Comparison of ENCODE assay signal across 12 cellular contexts in the genomic region with DNA sequence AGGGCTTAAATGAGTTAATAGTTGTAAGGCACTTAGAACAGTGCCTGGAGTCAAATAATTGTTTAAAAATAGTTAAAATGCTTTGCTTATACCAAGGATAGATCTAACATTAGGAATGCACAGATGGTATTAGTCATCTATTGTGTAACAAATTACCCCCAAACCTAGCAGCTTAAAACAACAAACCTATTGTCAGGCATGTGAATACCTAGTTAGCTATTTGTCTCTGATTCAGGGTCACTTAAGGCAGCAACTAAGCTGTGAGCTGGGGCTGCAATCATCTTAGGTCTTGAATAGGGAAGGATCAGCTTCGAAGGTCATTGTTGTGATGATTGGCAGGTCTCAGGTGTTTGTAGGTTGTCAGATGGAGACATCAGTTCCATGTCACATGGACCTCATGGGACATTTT. TPM values are rescaled to one million over a fixed set of nuclear protein-coding genes. Genes with fewer than 3 reads are reported as not detected.
DNase-seq lines count a peak whose midpoint lies in the region; ATAC-seq and TF ChIP-seq lines count a peak whose summit lies in the region.
"Had no signal": no experiment of that assay in that cellular context is flagged by ENCODE, and none has a peak within 500 bp of the region (broad histone marks: within the 10 kb centered on the region; RNA-seq: fewer than 3 reads in every experiment).

No MANE protein-coding gene starts in this region.

- H3K4me1 ChIP-seq in hepatocyte (ENCODE audit: insufficient read depth) (no peaks in the 10 kb centered on the region), upper lobe of left lung (no peaks in the 10 kb centered on the region)
- H3K4me1 ChIP-seq: esophagus muscularis mucosa, sigmoid colon had no signal

- DNase-seq in AG08396 (ENCODE audit: low spot score) = peak; percentile 51
- peak; percentile 78 for DNase-seq in HS-5 (ENCODE audit: low read depth)
- DNase-seq in astrocyte of the hippocampus (ENCODE audit: low read depth, low spot score) = peak; percentile 57
- DNase-seq in iris pigment epithelial cell (ENCODE audit: low read depth) = peak; percentile 90
- DNase-seq in pons (ENCODE audit: low spot score) = no peak
- DNase-seq in hepatocyte (ENCODE audit: low spot score) = no peak
- no peak for DNase-seq in upper lobe of left lung
- DNase-seq: NCI-H1417, sigmoid colon had no signal

- no peaks in the 10 kb centered on the region for H4K20me1 ChIP-seq in hepatocyte (ENCODE audit: insufficient read depth, poor library complexity, severe bottlenecking)
- H4K20me1 ChIP-seq: BLaER1 treated with 17β-estradiol and CSF1 and Interleukin-3, amounts not matched to agents 10 nM and 100 nM had no signal

- no peak for TF ChIP-seq POLR2A in upper lobe of left lung (IDR thresholded peaks at IDR 0.05)

- H3K4me3 ChIP-seq in hepatocyte (no peak overlapping the region), upper lobe of left lung (no peak overlapping the region)
- H3K4me3 ChIP-seq: BLaER1 treated with 17β-estradiol and CSF1 and Interleukin-3, amounts not matched to agents 10 nM and 100 nM; esophagus muscularis mucosa; sigmoid colon had no signal

- H3K36me3 ChIP-seq in hepatocyte (replicated peaks; ENCODE audit: insufficient read depth, low read depth) (no peaks in the 10 kb centered on the region), upper lobe of left lung (no peaks in the 10 kb centered on the region)
- H3K36me3 ChIP-seq: BLaER1 treated with 17β-estradiol and CSF1 and Interleukin-3, amounts not matched to agents 10 nM and 100 nM; esophagus muscularis mucosa; sigmoid colon had no signal

- no peak for ATAC-seq in HG03159 (IDR thresholded peaks at IDR 0.05; ENCODE audit: unreplicated experiment)
- ATAC-seq in upper lobe of left lung (ENCODE audit: low FRiP score in 2 of 2) = no peak

- no peaks in the 10 kb centered on the region for H3K9me2 ChIP-seq in hepatocyte (replicated peaks; ENCODE audit: insufficient read depth)

- H3K9me3 ChIP-seq in hepatocyte (ENCODE audit: low read depth) (no peaks in the 10 kb centered on the region), upper lobe of left lung (no peaks in the 10 kb centered on the region)
- H3K9me3 ChIP-seq: BLaER1 treated with 17β-estradiol and CSF1 and Interleukin-3, amounts not matched to agents 10 nM and 100 nM; esophagus muscularis mucosa; sigmoid colon had no signal

- WGBS in hepatocyte (ENCODE audit: low lambda C conversion rate, missing lambda C conversion rate) = 50% methylated on average over 1 of the region's 1 CpG
- 60 to 95% methylated on average over 1 of the region's 1 CpG for WGBS in upper lobe of left lung, 2 donors

- H3K27me3 ChIP-seq in hepatocyte = no peaks in the 10 kb centered on the region
- H3K27me3 ChIP-seq in upper lobe of left lung = no peaks in the 10 kb centered on the region
- H3K27me3 ChIP-seq: BLaER1 treated with 17β-estradiol and CSF1 and Interleukin-3, amounts not matched to agents 10 nM and 100 nM; esophagus muscularis mucosa; sigmoid colon had no signal

- H3K4me2 ChIP-seq in hepatocyte = no peak overlapping the region

- no peak overlapping the region for H2AFZ ChIP-seq in hepatocyte

- no peak for TF ChIP-seq CTCF in hepatocyte (IDR thresholded peaks at IDR 0.05; ENCODE audit: poor library complexity)
- TF ChIP-seq CTCF in upper lobe of left lung (IDR thresholded peaks at IDR 0.05) = no peak

- no peaks in the 10 kb centered on the region for H3K79me2 ChIP-seq in hepatocyte

- TF ChIP-seq EP300 in upper lobe of left lung (IDR thresholded peaks at IDR 0.05) = no peak

- no peak overlapping the region for H3K27ac ChIP-seq in hepatocyte
- H3K27ac ChIP-seq in upper lobe of left lung = no peak overlapping the region
- H3K27ac ChIP-seq: BLaER1 treated with 17β-estradiol and CSF1 and Interleukin-3, amounts not matched to agents 10 nM and 100 nM; esophagus muscularis mucosa; sigmoid colon had no signal

RNA-seq across cellular contexts. Expression of a gene that starts 42.4 kb away (rescaled TPM):
- total RNA-seq in hepatocyte = 24.8 and 43.8 TPM in 2 replicates
- polyA plus RNA-seq in hepatocyte = 17.7 and 29.5 TPM in 2 replicates
- 10 to 100 TPM; 13.0 to 32.1 (median 25.9) TPM for total RNA-seq in upper lobe of left lung

Comparison
In these comparisons a context has a peak if more than half of its experiments do, and no peak if none do; other contexts are left out.
1. DNase-seq: peak in AG08396 (single experiment), HS-5 (single experiment), astrocyte of the hippocampus (single experiment) and iris pigment epithelial cell (single experiment); none in pons (single experiment), hepatocyte (single experiment) and upper lobe of left lung (0 of 2).